8 cellular contexts compared by ENCODE assay signal in the genomic region with DNA sequence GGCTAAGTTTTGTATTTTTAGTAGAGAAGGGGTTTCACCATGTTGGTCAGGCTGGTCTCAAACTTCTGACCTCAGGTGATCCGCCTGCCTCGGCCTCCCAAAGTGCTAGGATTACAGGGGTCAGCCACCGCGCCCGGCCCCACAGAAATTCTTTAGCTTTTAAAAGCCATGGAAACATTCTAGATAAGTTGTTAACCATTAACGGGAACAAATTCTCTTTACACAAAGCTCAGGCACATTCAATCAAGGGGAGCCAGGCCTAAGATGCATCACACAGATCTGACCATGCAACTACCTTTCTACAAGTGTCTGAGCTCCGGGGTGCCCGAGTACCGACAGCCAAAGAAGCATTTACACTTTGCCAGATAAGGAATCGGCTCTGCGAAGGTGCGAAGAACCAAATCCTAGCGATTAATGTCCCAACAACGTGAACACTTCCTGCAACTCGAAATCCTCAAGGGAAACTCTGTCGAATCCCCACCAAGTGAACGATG. TPM values are rescaled to one million over a fixed set of nuclear protein-coding genes. Genes with fewer than 3 reads are reported as not detected.
A peak's percentile ranks its signal among the peaks of the same experiment; 100 is the strongest.
DNase-seq lines count a peak whose midpoint lies in the region; ATAC-seq, FAIRE-seq and TF ChIP-seq lines count a peak whose summit lies in the region.

No MANE protein-coding gene starts in this region.

- CTCF ChIA-PET in endothelial cell of umbilical vein (lab: Charles Lee): interaction anchor here (1.0 to 1.2 kb wide), 2 partner anchors 80 to 720 kb away, joined by 3 read pairs; no protein-coding TSS in a partner anchor

- peak overlapping the region; percentile 92 for H3K4me3 ChIP-seq in CD4-positive, CD25-positive, alpha-beta regulatory T cell (ENCODE audit: low read depth, low read length)
- H3K4me3 ChIP-seq in NB4 (ENCODE audit: low read depth, low read length) (peak overlapping the region; percentile 81), endothelial cell of umbilical vein (replicated peaks in 1 of 3; ENCODE audit: insufficient read depth in 1 of 3, low read depth in 1 of 3, low read length in 3 of 3) (peak overlapping the region; percentile 52 to 99 (median 85)), neutrophil (ENCODE audit: low read depth in 1 of 2, low read length in 1 of 2) (peak overlapping the region; percentile 82 to 84)

- peak overlapping the region; percentile 83 for H3K4me2 ChIP-seq in endothelial cell of umbilical vein (ENCODE audit: insufficient read depth, low read length)

- no peaks in the 10 kb centered on the region for H3K9me1 ChIP-seq in endothelial cell of umbilical vein (replicated peaks; ENCODE audit: control insufficient read depth, extremely low read depth, insufficient read depth, low read length)

- BruUV-seq in endothelial cell of umbilical vein (replicated peaks; lab: Mats Ljungman, UMichigan): no TSS peak

- FAIRE-seq in endothelial cell of umbilical vein (lab: Jason Lieb, UNC): peak; percentile 77

- TF ChIP-seq POLR2A in NB4 (IDR thresholded peaks at IDR 0.05; ENCODE audit: extremely low read depth, insufficient read length) (no peak), endothelial cell of umbilical vein (IDR thresholded peaks at IDR 0.05; ENCODE audit: low read depth, low read length) (no peak)

- H3K4me1 Mint-ChIP-seq in CD4-positive, CD25-positive, alpha-beta regulatory T cell: peaks cover 26 to 71% (median 49%) of the 10 kb centered on the region in 4 donors

- peak overlapping the region; percentile 98 for H3K9ac ChIP-seq in endothelial cell of umbilical vein (replicated peaks; ENCODE audit: extremely low read depth, insufficient read depth, low read length)

- peaks cover 4% of the 10 kb centered on the region for H3K27me3 Mint-ChIP-seq in CD4-positive, CD25-positive, alpha-beta regulatory T cell

- peaks cover 36% of the 10 kb centered on the region for H3K36me3 Mint-ChIP-seq in CD4-positive, CD25-positive, alpha-beta regulatory T cell

- ATAC-seq in CD4-positive, CD25-positive, alpha-beta regulatory T cell (ENCODE audit: low read depth in 2 of 2): no peak

- no peaks in the 10 kb centered on the region for H3K9me3 ChIP-seq in CD4-positive, CD25-positive, alpha-beta regulatory T cell (ENCODE audit: control insufficient read depth in 2 of 2, low read length in 2 of 2)
- H3K9me3 ChIP-seq in endothelial cell of umbilical vein (replicated peaks; ENCODE audit: control insufficient read depth, insufficient read depth, low read length): no peaks in the 10 kb centered on the region
- H3K9me3 ChIP-seq in neutrophil: no peaks in the 10 kb centered on the region

- peaks cover 5% of the 10 kb centered on the region for H4K20me1 ChIP-seq in endothelial cell of umbilical vein (replicated peaks; ENCODE audit: control insufficient read depth, extremely low read depth, insufficient read depth, low read length)

- TF ChIP-seq CTCF in NB4 (IDR thresholded peaks at IDR 0.05; ENCODE audit: low read depth, low read length) (no peak), endothelial cell of umbilical vein (IDR thresholded peaks at IDR 0.05; ENCODE audit: extremely low read depth in 1 of 2, insufficient read depth in 1 of 2, low read depth in 1 of 2, low read length in 2 of 2) (no peak), neutrophil (IDR thresholded peaks at IDR 0.05) (no peak)

- dilution Hi-C loops in endothelial cell of umbilical vein (cut with MboI; ENCODE audit: extremely low pct_ligation_motif_present, low sequenced_read_pairs): no loop called here

- H3K36me3 ChIP-seq in CD4-positive, CD25-positive, alpha-beta regulatory T cell (ENCODE audit: control insufficient read depth, insufficient read depth, low read length): peaks cover 46% of the 10 kb centered on the region
- H3K36me3 ChIP-seq in endothelial cell of umbilical vein (ENCODE audit: control insufficient read depth in 2 of 2, extremely low read depth in 1 of 2, insufficient read depth in 2 of 2, low read length in 2 of 2): peaks cover 18 to 25% of the 10 kb centered on the region in 2 experiments
- peaks cover 62% of the 10 kb centered on the region for H3K36me3 ChIP-seq in neutrophil

- no peaks in the 10 kb centered on the region for H3K9me3 Mint-ChIP-seq in CD4-positive, CD25-positive, alpha-beta regulatory T cell

- peak in 1 of 3 donors; percentile 9 for DNase-seq in CD4-positive, CD25-positive, alpha-beta regulatory T cell
- DNase-seq in NB4 (ENCODE audit: low read depth) (no peak), endothelial cell of umbilical vein (ENCODE audit: low read depth, low spot score) (no peak), DMS153 (lab: John Stamatoyannopoulos, UW) (no peak), hippocampal formation (lab: John Stamatoyannopoulos, UW) (no peak), HK-2 (ENCODE audit: unreplicated experiment) (no peak)
- no peak for DNase-seq in stimulated activated CD8-positive, alpha-beta memory T cell treated with anti-CD3 and anti-CD28 coated beads, Interleukin-4, amount 100 ng/mL, for 48 hours

- intact Hi-C loops in endothelial cell of umbilical vein (cut with micrococcal nuclease): no loop called here

- peaks cover 38% of the 10 kb centered on the region for H3K4me1 ChIP-seq in CD4-positive, CD25-positive, alpha-beta regulatory T cell (ENCODE audit: control insufficient read depth, insufficient read depth, low read length, poor library complexity, severe bottlenecking)
- peaks cover 14% of the 10 kb centered on the region for H3K4me1 ChIP-seq in endothelial cell of umbilical vein (ENCODE audit: control insufficient read depth, extremely low read depth, insufficient read depth, low read length)
- peaks cover 23 to 25% of the 10 kb centered on the region in 2 experiments for H3K4me1 ChIP-seq in neutrophil (ENCODE audit: control insufficient read depth in 1 of 2, insufficient read depth in 1 of 2, low read depth in 1 of 2, low read length in 1 of 2)

- no peak overlapping the region for H2AFZ ChIP-seq in endothelial cell of umbilical vein (ENCODE audit: low read depth, low read length)

- POLR2A ChIA-PET in endothelial cell of umbilical vein (lab: Charles Lee): no interaction called here

- peak overlapping the region; percentile 86 to 94 (median 92) for H3K4me3 Mint-ChIP-seq in CD4-positive, CD25-positive, alpha-beta regulatory T cell

- H3K27ac ChIP-seq in CD4-positive, CD25-positive, alpha-beta regulatory T cell (ENCODE audit: insufficient read depth, low read length, poor library complexity, severe bottlenecking): no peak overlapping the region
- H3K27ac ChIP-seq in endothelial cell of umbilical vein (ENCODE audit: insufficient read depth, low read depth, low read length): peak overlapping the region; percentile 96
- peak overlapping the region; percentile 85 for H3K27ac ChIP-seq in neutrophil

- peaks cover 89% of the 10 kb centered on the region for H3K79me2 ChIP-seq in endothelial cell of umbilical vein (ENCODE audit: control insufficient read depth, insufficient read depth, low read length)

- H3K27ac Mint-ChIP-seq in CD4-positive, CD25-positive, alpha-beta regulatory T cell: peak overlapping the region in 2 of 3 donors; percentile 15 to 59

- no peaks in the 10 kb centered on the region for H3K27me3 ChIP-seq in CD4-positive, CD25-positive, alpha-beta regulatory T cell (ENCODE audit: control insufficient read depth, insufficient read depth, low read length)
- no peaks in the 10 kb centered on the region for H3K27me3 ChIP-seq in endothelial cell of umbilical vein (ENCODE audit: control insufficient read depth in 2 of 2, insufficient read depth in 2 of 2, low read length in 2 of 2)
- H3K27me3 ChIP-seq in neutrophil: no peaks in the 10 kb centered on the region

TF ChIP-seq in endothelial cell of umbilical vein, 7 proteins besides CTCF, POLR2A, EP300 and RAD21 (continues in another document):
- TF ChIP-seq JUN (IDR thresholded peaks at IDR 0.05; ENCODE audit: borderline replicate concordance, insufficient read depth, insufficient read length, low read depth): no peak
- TF ChIP-seq GATA2 (IDR thresholded peaks at IDR 0.05; ENCODE audit: insufficient read depth, insufficient read length, low read depth, low read length): no peak
- no peak for TF ChIP-seq MYC (IDR thresholded peaks at IDR 0.05; ENCODE audit: low read depth, low read length)

RNA-seq across cellular contexts. Expression of gene EMC8, which starts 1.0 kb away (rescaled TPM):
- 36.9 TPM for total RNA-seq in CD4-positive, CD25-positive, alpha-beta regulatory T cell
- polyA plus RNA-seq in CD4-positive, CD25-positive, alpha-beta regulatory T cell: 10 to 100 TPM; 23.7 to 33.3 (median 26.5) TPM
- total RNA-seq in endothelial cell of umbilical vein: 51.1 and 51.2 TPM in 2 replicates
- 59.6 and 59.7 TPM in 2 replicates for polyA plus RNA-seq in endothelial cell of umbilical vein
- polyA plus RNA-seq in endothelial cell of umbilical vein (2011; cell fraction: cytosol; rRNA removed): 44.6 and 47.9 TPM in 2 replicates
- polyA plus RNA-seq in endothelial cell of umbilical vein (2011; cell fraction: nucleus; rRNA removed): 29.2 and 33.7 TPM in 2 replicates
- polyA plus RNA-seq in endothelial cell of umbilical vein (2012): 30.7 and 33.4 TPM in 2 replicates
- 41.1 and 44.4 TPM in 2 replicates for polyA minus RNA-seq in endothelial cell of umbilical vein
- polyA minus RNA-seq in endothelial cell of umbilical vein (2011; cell fraction: cytosol; rRNA and poly(A)+ RNA removed): 55.3 TPM
- polyA minus RNA-seq in endothelial cell of umbilical vein (2011; cell fraction: nucleus; rRNA and poly(A)+ RNA removed): 20.3 and 30.4 TPM in 2 replicates

RNA-seq across cellular contexts. Expression of gene COX4I1, which starts 1.2 kb away (rescaled TPM):
- 476 TPM for total RNA-seq in CD4-positive, CD25-positive, alpha-beta regulatory T cell
- polyA plus RNA-seq in CD4-positive, CD25-positive, alpha-beta regulatory T cell: 1,000 to 10,000 TPM; 1,107 to 1,194 (median 1,127) TPM
- 535 and 560 TPM in 2 replicates for total RNA-seq in endothelial cell of umbilical vein
- 795 and 953 TPM in 2 replicates for polyA plus RNA-seq in endothelial cell of umbilical vein
- 1,076 and 1,089 TPM in 2 replicates for polyA plus RNA-seq in endothelial cell of umbilical vein (2011; cell fraction: cytosol; rRNA removed)
- polyA plus RNA-seq in endothelial cell of umbilical vein (2011; cell fraction: nucleus; rRNA removed): 416 and 432 TPM in 2 replicates
- 545 and 754 TPM in 2 replicates for polyA plus RNA-seq in endothelial cell of umbilical vein (2012)
- 381 and 419 TPM in 2 replicates for polyA minus RNA-seq in endothelial cell of umbilical vein
- polyA minus RNA-seq in endothelial cell of umbilical vein (2011; cell fraction: cytosol; rRNA and poly(A)+ RNA removed): 233 TPM
- 44.8 and 51.5 TPM in 2 replicates for polyA minus RNA-seq in endothelial cell of umbilical vein (2011; cell fraction: nucleus; rRNA and poly(A)+ RNA removed)

RNA-seq across cellular contexts. Expression of gene C16orf74, which starts 47.4 kb away (rescaled TPM):
- 5.5 TPM for total RNA-seq in CD4-positive, CD25-positive, alpha-beta regulatory T cell
- 10 to 100 TPM; 23.9 to 41.6 (median 28.4) TPM for polyA plus RNA-seq in CD4-positive, CD25-positive, alpha-beta regulatory T cell
- 30.9 and 38.7 TPM in 2 replicates for total RNA-seq in endothelial cell of umbilical vein
- 12.1 and 15.3 TPM in 2 replicates for polyA plus RNA-seq in endothelial cell of umbilical vein
- 11.9 and 15.8 TPM in 2 replicates for polyA plus RNA-seq in endothelial cell of umbilical vein (2011; cell fraction: cytosol; rRNA removed)
- 7.4 and 7.7 TPM in 2 replicates for polyA plus RNA-seq in endothelial cell of umbilical vein (2011; cell fraction: nucleus; rRNA removed)
- 28.8 and 47.0 TPM in 2 replicates for polyA plus RNA-seq in endothelial cell of umbilical vein (2012)
- polyA minus RNA-seq in endothelial cell of umbilical vein: 1.4 and 2.4 TPM in 2 replicates
- polyA minus RNA-seq in endothelial cell of umbilical vein (2011; cell fraction: cytosol; rRNA and poly(A)+ RNA removed): 6.0 TPM
- polyA minus RNA-seq in endothelial cell of umbilical vein (2011; cell fraction: nucleus; rRNA and poly(A)+ RNA removed): 2.3 and 2.4 TPM in 2 replicates
